ENCODE assay signal across 15 cellular contexts in the genomic region with DNA sequence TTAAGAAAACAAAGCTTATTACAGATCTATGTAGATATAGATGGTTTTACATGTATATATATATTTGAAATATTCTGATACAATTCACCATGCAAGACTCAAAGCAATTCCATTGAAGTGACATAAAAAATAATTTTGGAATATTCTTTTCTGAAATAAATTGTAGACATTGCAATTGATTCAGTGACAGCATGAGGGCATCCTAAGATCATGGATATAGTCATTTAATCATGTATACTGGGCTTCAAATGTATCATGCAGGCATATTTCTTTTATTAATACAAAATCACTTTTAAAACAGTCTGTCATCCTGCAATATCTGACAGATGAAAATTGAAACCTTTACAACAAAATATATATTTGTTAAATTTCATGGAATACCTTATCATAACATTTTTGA.
DNase-seq lines count a peak whose midpoint lies in the region; FAIRE-seq and TF ChIP-seq lines count a peak whose summit lies in the region.
"Had no signal": no experiment of that assay in that cellular context is flagged by ENCODE, and none has a peak within 500 bp of the region (broad histone marks: within the 10 kb centered on the region; RNA-seq: fewer than 3 reads in every experiment).

No MANE protein-coding gene starts in this region.

- TF ChIP-seq CTCF in BE2C (IDR thresholded peaks at IDR 0.05; ENCODE audit: low read depth, low read length), result peak; percentile 39
- TF ChIP-seq CTCF in OCI-LY3 (IDR thresholded peaks at IDR 0.05; ENCODE audit: low read depth, low read length), result peak; percentile 62
- peak; percentile 24 for TF ChIP-seq CTCF in choroid plexus epithelial cell (conservative IDR thresholded peaks at IDR 0.05; ENCODE audit: low read depth, low read length)
- TF ChIP-seq CTCF in prostate gland (IDR thresholded peaks at IDR 0.05), result no peak

- no peaks in the 10 kb centered on the region for H3K79me2 ChIP-seq in OCI-LY3 (ENCODE audit: low read length)

- H3K9me3 ChIP-seq in BE2C (no peaks in the 10 kb centered on the region), OCI-LY3 (ENCODE audit: insufficient read depth, low read length) (no peaks in the 10 kb centered on the region; the same call in 1 of the 2 replicates), prostate gland (no peaks in the 10 kb centered on the region)

- no peaks in the 10 kb centered on the region for H4K20me1 ChIP-seq in OCI-LY3 (ENCODE audit: insufficient read depth, low read length)

- H3K4me1 ChIP-seq in BE2C, result peaks cover 4% of the 10 kb centered on the region; the same call in 1 of the 2 replicates
- peaks cover 3% of the 10 kb centered on the region; the same call in 1 of the 2 replicates for H3K4me1 ChIP-seq in OCI-LY3 (ENCODE audit: low read length)
- H3K4me1 ChIP-seq in prostate gland (replicated peaks), result no peaks in the 10 kb centered on the region

- peak; percentile 23 for FAIRE-seq in G401.6 (lab: Jason Lieb, UNC)

- H3K27me3 ChIP-seq in BE2C, result no peaks in the 10 kb centered on the region
- no peaks in the 10 kb centered on the region for H3K27me3 ChIP-seq in OCI-LY3 (ENCODE audit: low read depth, low read length)
- H3K27me3 ChIP-seq in prostate gland (replicated peaks; ENCODE audit: insufficient read depth), result no peaks in the 10 kb centered on the region

- H3K9ac ChIP-seq in OCI-LY3 (ENCODE audit: low read length), result no peak overlapping the region
- H3K9ac ChIP-seq: KMS-11 had no signal

- DNase-seq in BE2C (no peak), choroid plexus epithelial cell (ENCODE audit: low read depth) (peak; percentile 33), HuH-7 (ENCODE audit: low spot score) (no peak), DMS153 treated with DMSO at 0.1 percent for 48 hours (lab: John Stamatoyannopoulos, UW; ENCODE audit: unreplicated experiment) (no peak), prostate gland (ENCODE audit: low spot score) (no peak)
- DNase-seq: activated CD8-positive, alpha-beta T cell treated with anti-CD3 and anti-CD28 coated beads for 36 hours; CD4-positive, alpha-beta T cell; effector memory CD8-positive, alpha-beta T cell; foreskin melanocyte; NCI-H2171 treated with DMSO at 0.1 percent for 48 hours; SHP77; stimulated activated naive B cell treated with anti-CD40 and anti-IgM and Interleukin-4, amounts not matched to agents 10 μg/mL and 1 μg/mL and 100 μg/mL, for 72 hours had no signal

- H3K36me3 ChIP-seq in BE2C, result no peaks in the 10 kb centered on the region
- H3K36me3 ChIP-seq in OCI-LY3 (replicated peaks; ENCODE audit: low read depth, low read length), result no peaks in the 10 kb centered on the region
- no peaks in the 10 kb centered on the region for H3K36me3 ChIP-seq in prostate gland

- H3K4me3 ChIP-seq in BE2C (ENCODE audit: low read depth, low read length) (no peak overlapping the region), OCI-LY3 (ENCODE audit: low read length) (no peak overlapping the region), choroid plexus epithelial cell (ENCODE audit: low read depth, low read length) (no peak overlapping the region), prostate gland (no peak overlapping the region)

- TF ChIP-seq POLR2A in prostate gland (IDR thresholded peaks at IDR 0.05), result no peak

- no peak overlapping the region for H3K4me2 ChIP-seq in OCI-LY3 (ENCODE audit: low read length)
- H3K4me2 ChIP-seq: KMS-11 had no signal

- no peak overlapping the region for H2AFZ ChIP-seq in OCI-LY3 (ENCODE audit: low read depth, low read length)

- intact Hi-C loops in prostate gland (cut with DNase I), result no loop called here

- H3K27ac ChIP-seq in OCI-LY3 (ENCODE audit: low read length), result no peak overlapping the region
- H3K27ac ChIP-seq in prostate gland, result no peak overlapping the region
- H3K27ac ChIP-seq: KMS-11 had no signal

Comparison
In these comparisons a context has a peak if more than half of its experiments do, and no peak if none do; other contexts are left out.
1. CTCF ChIP-seq: peak in BE2C (single experiment), OCI-LY3 (single experiment) and choroid plexus epithelial cell (single experiment); none in prostate gland (0 of 4).